Comparison of ENCODE assay signal across 17 cellular contexts in the genomic region with DNA sequence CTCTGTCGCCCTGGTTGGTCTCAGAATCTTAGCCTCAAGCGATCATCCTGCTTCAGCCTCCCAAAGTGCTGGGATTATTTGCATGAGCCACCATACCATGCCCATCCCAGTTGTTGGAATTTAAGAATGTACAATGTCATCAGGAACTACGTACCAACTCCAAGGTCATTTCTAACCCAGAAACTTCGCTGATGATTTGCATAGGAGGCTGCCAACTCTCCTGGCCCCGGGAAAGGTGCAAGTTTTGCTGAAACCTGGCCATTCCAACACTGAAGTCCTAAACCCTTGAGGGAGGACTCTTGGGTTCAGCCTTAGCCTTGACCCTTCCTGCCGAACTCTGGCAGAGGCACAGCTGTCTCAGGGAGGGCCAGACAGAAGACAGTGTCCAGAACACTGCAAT. TPM values are rescaled to one million over a fixed set of nuclear protein-coding genes. Genes with fewer than 3 reads are reported as not detected.
"Had no signal": no experiment of that assay in that cellular context is flagged by ENCODE, and none has a peak within 500 bp of the region (broad histone marks: within the 10 kb centered on the region; RNA-seq: fewer than 3 reads in every experiment).

No MANE protein-coding gene starts in this region.

- H3K36me3 ChIP-seq: brain microvascular endothelial cell, transverse colon, WERI-Rb-1 had no signal

- H3K27ac ChIP-seq: brain microvascular endothelial cell, parathyroid adenoma, WERI-Rb-1 had no signal

- H3K9me3 ChIP-seq: mucosa of descending colon, transverse colon had no signal

- ATAC-seq: activated CD4-positive, alpha-beta T cell treated with anti-CD3 and anti-CD28 coated beads for 36 hours; activated T-cell treated with anti-CD3 and anti-CD28 coated beads, Interleukin-2, amount 50 U/mL, for 4 hours; effector memory CD8-positive, alpha-beta T cell; mucosa of descending colon; naive thymus-derived CD4-positive, alpha-beta T cell; stimulated activated effector memory CD8-positive, alpha-beta T cell treated with anti-CD3 and anti-CD28 coated beads, Interleukin-12 subunit alpha, Interleukin-12 subunit beta, amount 100 ng/mL, for 72 hours; T-helper 17 cell had no signal

- DNase-seq: activated CD4-positive, alpha-beta memory T cell treated with anti-CD3 and anti-CD28 coated beads, Interleukin-2, amount 10 ng/mL, durations not matched to agents 7 days and 5 days; activated CD4-positive, alpha-beta T cell treated with anti-CD3 and anti-CD28 coated beads for 36 hours; activated effector memory CD4-positive, alpha-beta T cell treated with Interleukin-2 at 50 U/mL for 16 hours; activated naive CD4-positive, alpha-beta T cell treated with anti-CD3 and anti-CD28 coated beads, Interleukin-2, amount 50 U/mL, for 16 hours; activated T-cell treated with anti-CD3 and anti-CD28 coated beads, Interleukin-2, amount 50 U/mL, for 4 hours; brain microvascular endothelial cell; cerebellar nuclear complex; effector memory CD8-positive, alpha-beta T cell; head of caudate nucleus; mammary epithelial cell; naive thymus-derived CD4-positive, alpha-beta T cell; T-helper 17 cell; transverse colon; WERI-Rb-1 had no signal

- H3K27me3 ChIP-seq: brain microvascular endothelial cell had no signal

- H3K79me2 ChIP-seq: parathyroid adenoma had no signal

- H3K9ac ChIP-seq: parathyroid adenoma had no signal

- H3K4me3 ChIP-seq: mucosa of descending colon, transverse colon had no signal

RNA-seq across cellular contexts. Expression of a gene that starts 2.9 kb away (rescaled TPM):
- total RNA-seq: activated CD4-positive, alpha-beta memory T cell treated with anti-CD3 and anti-CD28 coated beads, Interleukin-2, amount 10 ng/mL, durations not matched to agents 7 days and 5 days had no signal
- polyA plus RNA-seq: naive thymus-derived CD4-positive, alpha-beta T cell had no signal
